8 cellular contexts compared by ENCODE assay signal in the genomic region with DNA sequence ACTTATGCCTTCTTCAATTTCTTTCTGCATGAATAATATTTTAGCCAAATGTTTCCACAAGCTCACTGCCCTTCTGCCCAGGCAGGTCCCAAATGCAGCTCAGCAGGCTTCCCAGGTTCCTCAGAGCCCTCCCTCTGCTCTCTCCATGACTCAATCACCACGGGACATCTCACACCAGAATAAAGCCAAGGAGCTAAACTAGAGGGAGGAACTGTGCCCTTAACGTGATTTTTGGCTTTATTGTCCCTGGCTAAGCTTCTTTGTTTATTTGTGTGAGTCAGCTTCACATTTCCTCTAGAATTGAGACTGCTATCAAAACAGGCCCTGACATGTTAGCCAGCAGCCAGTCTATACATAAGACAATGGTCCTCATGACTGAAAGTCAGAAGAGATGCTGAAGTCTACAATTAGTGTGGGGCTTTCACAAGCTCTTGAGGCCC.
A peak's percentile ranks its signal among the peaks of the same experiment; 100 is the strongest.
DNase-seq lines count a peak whose midpoint lies in the region; ATAC-seq lines count a peak whose summit lies in the region.

No MANE protein-coding gene starts in this region.

- ATAC-seq in HG02798 (IDR thresholded peaks at IDR 0.05; ENCODE audit: poor library complexity, unreplicated experiment) = peak; percentile 42
- ATAC-seq in HG03457 (IDR thresholded peaks at IDR 0.05; ENCODE audit: unreplicated experiment) = no peak
- no peak for ATAC-seq in GM21737 (IDR thresholded peaks at IDR 0.05; ENCODE audit: unreplicated experiment)

- DNase-seq in ELR (ENCODE audit: low read depth) (peak; percentile 50), RPMI7951 (ENCODE audit: low read depth) (peak; percentile 18), lung microvascular endothelial cell (ENCODE audit: low read depth in 2 of 2) (peak; percentile 33 to 95), NCI-H1694 (lab: John Stamatoyannopoulos, UW) (no peak), activated gamma-delta T cell treated with Interleukin-2 at 50 U/mL for 16 hours (no peak)

Comparison
In these comparisons a context has a peak if more than half of its experiments do, and no peak if none do; other contexts are left out.
1. DNase-seq: peak in ELR (single experiment), RPMI7951 (single experiment) and lung microvascular endothelial cell (2 of 2); none in NCI-H1694 (single experiment) and activated gamma-delta T cell treated with Interleukin-2 at 50 U/mL for 16 hours (single experiment).